In genomic region chr2:238320648-238321281, GRCh38 we compare ENCODE assay signal across 8 cellular contexts. TPM values are rescaled to one million over a fixed set of nuclear protein-coding genes. Genes with fewer than 3 reads are reported as not detected.
A peak's percentile ranks its signal among the peaks of the same experiment; 100 is the strongest.
DNase-seq lines count a peak whose midpoint lies in the region; ATAC-seq and TF ChIP-seq lines count a peak whose summit lies in the region.

No MANE protein-coding gene starts in this region.

- H3K27ac ChIP-seq in mesenchymal stem cell (ENCODE audit: low read length, poor library complexity, severe bottlenecking) (no peak overlapping the region), vagina (peak overlapping the region; percentile 51)

- H3K36me3 ChIP-seq in mesenchymal stem cell (ENCODE audit: control insufficient read depth in 1 of 2, insufficient read depth in 2 of 2, low read depth in 1 of 2, low read length in 2 of 2) (peaks cover 5 to 12% of the 10 kb centered on the region in 2 experiments), vagina (peaks cover 0 to under 1% of the 10 kb centered on the region in 2 donors)

- no peak overlapping the region for H2AK5ac ChIP-seq in mesenchymal stem cell (ENCODE audit: low read length, severe bottlenecking)

- H2BK120ac ChIP-seq in mesenchymal stem cell (ENCODE audit: low read depth, low read length), result no peak overlapping the region

- H3K9ac ChIP-seq in mesenchymal stem cell (ENCODE audit: low read length), result peak overlapping the region; percentile 82

- no peaks in the 10 kb centered on the region for H3K9me3 ChIP-seq in mesenchymal stem cell (ENCODE audit: control insufficient read depth, low read length)
- H3K9me3 ChIP-seq in vagina, result no peaks in the 10 kb centered on the region

- H4K8ac ChIP-seq in mesenchymal stem cell (ENCODE audit: low read length), result no peak overlapping the region

- H3K18ac ChIP-seq in mesenchymal stem cell (ENCODE audit: low read depth in 1 of 2, low read length in 2 of 2), result peak overlapping the region; percentile 71 to 81

- H2BK5ac ChIP-seq in mesenchymal stem cell (ENCODE audit: low read depth, low read length, poor library complexity, severe bottlenecking), result no peak overlapping the region

- TF ChIP-seq POLR2A in vagina (IDR thresholded peaks at IDR 0.05), result no peak

- CTCF ChIA-PET in GM10248 (lab: Yijun Ruan, JAX), result no interaction called here

- no peak overlapping the region for H4K91ac ChIP-seq in mesenchymal stem cell (ENCODE audit: low read length)

- peak overlapping the region; percentile 61 to 62 for H3K14ac ChIP-seq in mesenchymal stem cell (ENCODE audit: low read length in 2 of 2)

- TF ChIP-seq CTCF in GM10248 (IDR thresholded peaks at IDR 0.05; ENCODE audit: control extremely low read depth, extremely low read depth, low read depth, missing control alignments) (no peak), cardiac fibroblast (IDR thresholded peaks at IDR 0.05; ENCODE audit: low read depth, low read length) (no peak), vagina (IDR thresholded peaks at IDR 0.05) (no peak)

- H3K4me1 ChIP-seq in mesenchymal stem cell (ENCODE audit: control insufficient read depth, insufficient read depth, low read depth, low read length) (peaks cover 14% of the 10 kb centered on the region), vagina (peaks cover 20% of the 10 kb centered on the region)

- POLR2A ChIA-PET in GM10248 (lab: Yijun Ruan, JAX), result no interaction called here

- H3K27me3 ChIP-seq in mesenchymal stem cell (ENCODE audit: control insufficient read depth in 1 of 2, insufficient read depth in 1 of 2, low read length in 2 of 2) (peaks cover 3 to 8% of the 10 kb centered on the region in 2 experiments), vagina (no peaks in the 10 kb centered on the region)

- DNase-seq in GM10248 (ENCODE audit: extremely low spot score) (peak; percentile 29), cardiac fibroblast (ENCODE audit: low read depth in 2 of 2) (peak; percentile 22), mesenchymal stem cell (peak; percentile 34), vagina (ENCODE audit: extremely low spot score in 2 of 2) (no peak), kidney tubule cell (ENCODE audit: low spot score) (no peak)
- no peak for DNase-seq in Jurkat, Clone E6-1 (ENCODE audit: low read depth, low spot score)

- H2BK15ac ChIP-seq in mesenchymal stem cell (ENCODE audit: low read depth, poor library complexity, severe bottlenecking), result peak overlapping the region; percentile 12

- H3K79me1 ChIP-seq in mesenchymal stem cell (replicated peaks; ENCODE audit: low read length, poor library complexity, severe bottlenecking), result peaks cover 27% of the 10 kb centered on the region

- peak overlapping the region in 1 of 2 experiments; percentile 96 for H3K23ac ChIP-seq in mesenchymal stem cell (ENCODE audit: low read length in 2 of 2)

- under 1% methylated on average over 39 of the region's 65 CpGs for WGBS in mesenchymal stem cell

- peak overlapping the region; percentile 42 to 58 for H3K4ac ChIP-seq in mesenchymal stem cell (ENCODE audit: low read depth in 1 of 2, low read length in 2 of 2)

- peak overlapping the region; percentile 55 for H3K4me3 ChIP-seq in Jurkat, Clone E6-1 (ENCODE audit: low read length)
- peak overlapping the region; percentile 67 to 79 for H3K4me3 ChIP-seq in cardiac fibroblast (replicated peaks in 1 of 2; ENCODE audit: low read depth in 2 of 2, low read length in 2 of 2)
- peak overlapping the region; percentile 82 to 83 for H3K4me3 ChIP-seq in mesenchymal stem cell (ENCODE audit: insufficient read depth in 1 of 2, low read depth in 1 of 2, low read length in 2 of 2)
- peak overlapping the region; percentile 74 to 95 for H3K4me3 ChIP-seq in vagina

- no peak overlapping the region for H2BK12ac ChIP-seq in mesenchymal stem cell (ENCODE audit: low read length in 2 of 2)

- ATAC-seq in GM21717 (IDR thresholded peaks at IDR 0.05; ENCODE audit: unreplicated experiment) (peak; percentile 32), HG02798 (IDR thresholded peaks at IDR 0.05; ENCODE audit: poor library complexity, unreplicated experiment) (no peak)

- H3K4me2 ChIP-seq in mesenchymal stem cell (ENCODE audit: low read length, poor library complexity, severe bottlenecking), result peak overlapping the region; percentile 71

- intact Hi-C loops in vagina (cut with DNase I), result no loop called here

- H2AFZ ChIP-seq in mesenchymal stem cell (ENCODE audit: low read depth, low read length), result peak overlapping the region; percentile 57

RNA-seq across cellular contexts. Expression of gene TRAF3IP1, which starts 0.4 kb away (rescaled TPM):
- polyA plus RNA-seq in Jurkat, Clone E6-1 (2012; ENCODE audit: insufficient read depth, insufficient read length), result 12.4 TPM
- polyA plus RNA-seq in mesenchymal stem cell (2013, experiment 1 of 2), result 15.5 TPM
- 15.2 TPM for polyA plus RNA-seq in mesenchymal stem cell (2013, experiment 2 of 2)
- total RNA-seq in vagina, result 10.3 TPM

RNA-seq across cellular contexts. Expression of gene PER2, which starts 32.4 kb away (rescaled TPM):
- polyA plus RNA-seq in Jurkat, Clone E6-1 (2012; ENCODE audit: insufficient read depth, insufficient read length), result 5.4 TPM
- polyA plus RNA-seq in mesenchymal stem cell (2013, experiment 1 of 2), result 1.1 TPM
- 1.1 TPM for polyA plus RNA-seq in mesenchymal stem cell (2013, experiment 2 of 2)
- total RNA-seq in vagina, result 21.1 TPM

Comparison
In these comparisons a context has a peak if more than half of its experiments do, and no peak if none do; other contexts are left out.
1. DNase-seq: peak in GM10248 (single experiment), cardiac fibroblast (2 of 2) and mesenchymal stem cell (single experiment); none in Jurkat, Clone E6-1 (single experiment), vagina (0 of 2) and kidney tubule cell (single experiment).
2. Peak in every context shown above with its lines, with median percentiles within 50 percentile points of each other: H3K4me3 ChIP-seq.